8 cellular contexts compared by ENCODE assay signal in genomic region chr6:106325336-106326178, GRCh38. TPM values are rescaled to one million over a fixed set of nuclear protein-coding genes. Genes with fewer than 3 reads are reported as not detected.
A peak's percentile ranks its signal among the peaks of the same experiment; 100 is the strongest.
DNase-seq lines count a peak whose midpoint lies in the region; ATAC-seq lines count a peak whose summit lies in the region.

Gene ATG5, minus strand, starts transcription at chr6:106325760. Its CDS starts 9,552 bp downstream, at chr6:106316208.

- H3K27ac Mint-ChIP-seq in IgD-negative memory B cell = peak within 1 kb of the TSS; percentile 98 to 99 (median 98)

- no peaks in the 10 kb centered on the region for H3K9me3 Mint-ChIP-seq in IgD-negative memory B cell

- peaks cover 28 to 47% (median 38%) of the 10 kb centered on the region in 3 donors for H3K4me1 Mint-ChIP-seq in IgD-negative memory B cell

- peak; percentile 93 for ATAC-seq in GM21529 (IDR thresholded peaks at IDR 0.05; ENCODE audit: unreplicated experiment)

- no peaks in the 10 kb centered on the region for H3K36me3 Mint-ChIP-seq in IgD-negative memory B cell

- peak within 1 kb of the TSS; percentile 99 to 100 (median 99) for H3K4me3 Mint-ChIP-seq in IgD-negative memory B cell

- DNase-seq in DMS 273 treated with DMSO at 0.1 percent for 48 hours (lab: John Stamatoyannopoulos, UW) (peak; percentile 93), OCI-M2 (lab: John Stamatoyannopoulos, UW; ENCODE audit: unreplicated experiment) (peak; percentile 91), activated T-cell treated with anti-CD3 and anti-CD28 coated beads for 4 hours (peak; percentile 100), epidermal melanocyte (ENCODE audit: insufficient read length, low spot score) (peak; percentile 94), middle frontal gyrus (ENCODE audit: extremely low spot score, low spot score) (peak; percentile 94)
- DNase-seq in stimulated activated CD8-positive, alpha-beta memory T cell treated with anti-CD3 and anti-CD28 coated beads, Interleukin-2, amount 100 ng/mL, for 48 hours (ENCODE audit: low read depth in 2 of 2) = peak; percentile 99 to 100

- peaks cover 8% of the 10 kb centered on the region for H3K27me3 Mint-ChIP-seq in IgD-negative memory B cell

RNA-seq across cellular contexts. Expression of gene ATG5, which starts in this region (rescaled TPM):
- 31.4 TPM for polyA plus RNA-seq in IgD-negative memory B cell

Comparison
In these comparisons a context has a peak if more than half of its experiments do, and no peak if none do; other contexts are left out.
1. Peak in every context shown above with its lines: DNase-seq and ATAC-seq.